In the genomic region with DNA sequence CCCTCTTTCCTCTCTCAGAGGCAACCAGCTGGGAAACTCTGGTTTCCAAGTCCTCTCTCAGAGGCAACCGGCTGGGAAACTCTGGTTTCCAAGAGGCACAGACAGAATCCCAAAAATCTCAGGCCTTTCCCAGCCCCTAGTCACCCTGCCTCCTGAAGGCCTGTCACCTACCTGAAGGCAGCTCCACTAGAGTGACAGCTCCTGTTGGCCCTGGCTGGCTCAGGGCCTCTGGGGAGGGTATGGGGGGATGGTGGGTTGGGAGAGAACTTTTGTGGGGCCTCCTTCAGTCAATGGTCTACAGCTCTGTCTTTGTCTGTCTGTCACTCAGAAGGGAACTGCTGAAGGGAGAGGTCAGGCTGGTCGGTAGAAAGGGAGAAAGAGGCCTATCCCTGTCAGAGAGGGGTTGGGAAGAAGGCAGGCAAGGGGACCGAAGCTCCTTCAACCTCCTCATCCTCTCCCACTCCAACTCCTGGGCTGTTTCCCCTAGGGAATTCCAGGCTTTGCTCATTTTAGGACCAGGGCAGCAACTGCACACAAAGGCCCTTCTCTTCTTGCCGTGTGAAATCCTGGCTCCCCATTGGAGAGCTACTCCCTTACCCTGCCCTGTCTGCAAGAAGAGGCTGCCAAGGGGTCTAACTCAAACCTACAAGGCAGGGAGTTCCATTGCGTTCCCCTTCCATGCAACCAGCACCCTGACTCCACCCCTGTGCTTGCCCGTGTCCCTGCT, we compare ENCODE assay signal across 26 cellular contexts. TPM values are rescaled to one million over a fixed set of nuclear protein-coding genes. Genes with fewer than 3 reads are reported as not detected.
DNase-seq lines count a peak whose midpoint lies in the region; ATAC-seq, FAIRE-seq and TF ChIP-seq lines count a peak whose summit lies in the region.
"Had no signal": no experiment of that assay in that cellular context is flagged by ENCODE, and none has a peak within 500 bp of the region (broad histone marks: within the 10 kb centered on the region; RNA-seq: fewer than 3 reads in every experiment).

No MANE protein-coding gene starts in this region.

- CTCF ChIA-PET in K562 (lab: Yijun Ruan, JAX; ENCODE audit: low intra/inter-chr PET ratio), result no interaction called here

- H3K27me3 ChIP-seq in HUES48 (ENCODE audit: control insufficient read depth, insufficient read depth, low read length) (peaks cover 16% of the 10 kb centered on the region), K562 (ENCODE audit: control insufficient read depth in 2 of 2, insufficient read depth in 2 of 2, low read length in 2 of 2) (no peaks in the 10 kb centered on the region), mesenchymal stem cell (ENCODE audit: control insufficient read depth in 1 of 2, insufficient read depth in 1 of 2, low read length in 2 of 2) (peaks cover 8 to 29% of the 10 kb centered on the region in 2 experiments), smooth muscle cell (ENCODE audit: low read depth) (no peaks in the 10 kb centered on the region), lower lobe of right lung (ENCODE audit: low read depth) (peaks cover 31% of the 10 kb centered on the region)

- no peak for DNase-seq in K562 (ENCODE audit: extremely low read depth in 1 of 4, low spot score in 3 of 4)
- no peak for DNase-seq in mesenchymal stem cell
- no peak for DNase-seq in smooth muscle cell (lab: John Stamatoyannopoulos, UW; ENCODE audit: unreplicated experiment)
- no peak for DNase-seq in stimulated activated CD8-positive, alpha-beta memory T cell treated with anti-CD3 and anti-CD28 coated beads, Interleukin-4, amount 100 ng/mL, for 48 hours
- DNase-seq in lower lobe of right lung, result no peak
- DNase-seq: activated CD4-positive, alpha-beta memory T cell treated with anti-CD3 and anti-CD28 coated beads for 36 hours; activated CD4-positive, CD25-positive, alpha-beta regulatory T cell; activated naive CD8-positive, alpha-beta T cell treated with anti-CD3 and anti-CD28 coated beads, Interleukin-2, amount 10 ng/mL, durations not matched to agents 7 days and 5 days; CD4-positive, CD25-positive, alpha-beta regulatory T cell; cerebellar nuclear complex; effector CD8-positive, alpha-beta T cell; erythroblast; foreskin keratinocyte; left ventricle myocardium inferior; natural killer cell; NCI-H1436 treated with DMSO at 0.1 percent for 48 hours; NCI-H510A treated with DMSO at 0.1 percent for 48 hours; trophoblast cell had no signal

- TF ChIP-seq RAD21 in K562 (CRISPR knock-in tag; conservative IDR thresholded peaks at IDR 0.05 in 1 of 2, IDR thresholded peaks at IDR 0.05 in 1 of 2), result no peak

- H3K14ac ChIP-seq in mesenchymal stem cell (ENCODE audit: low read length in 2 of 2), result no peak overlapping the region

- no TSS peak for BruUV-seq in K562 (replicated peaks; lab: Mats Ljungman, UMichigan)

- H4K91ac ChIP-seq in mesenchymal stem cell (ENCODE audit: low read length), result no peak overlapping the region

- H3K9ac ChIP-seq in HUES48 (ENCODE audit: low read depth, low read length) (no peak overlapping the region), K562 (ENCODE audit: insufficient read depth in 1 of 2, low read depth in 2 of 2, low read length in 2 of 2) (peak overlapping the region in 1 of 2 experiments; percentile 54; a peak in 2 of 4 replicates), mesenchymal stem cell (ENCODE audit: low read length) (no peak overlapping the region), smooth muscle cell (ENCODE audit: low read depth) (no peak overlapping the region)
- H3K9ac ChIP-seq: KMS-11 had no signal

- H4K20me1 ChIP-seq in K562 (replicated peaks; ENCODE audit: control insufficient read depth, insufficient read depth, low read length) (no peaks in the 10 kb centered on the region), smooth muscle cell (ENCODE audit: low read depth) (no peaks in the 10 kb centered on the region)

- no peak overlapping the region for H2AK5ac ChIP-seq in mesenchymal stem cell (ENCODE audit: low read length, severe bottlenecking)

- in situ Hi-C loops in K562 (cut with MboI), result no loop called here

- H3K18ac ChIP-seq in mesenchymal stem cell (ENCODE audit: low read depth in 1 of 2, low read length in 2 of 2), result peak overlapping the region in 1 of 2 experiments; percentile 42

- TF ChIP-seq POLR2A in K562 (conservative IDR thresholded peaks at IDR 0.05), result no peak

- TF ChIP-seq EP300 in K562 (IDR thresholded peaks at IDR 0.05; ENCODE audit: low read length), result no peak

- H3K4me3 ChIP-seq in HUES48 (ENCODE audit: low read depth, low read length) (no peak overlapping the region), K562 (no peak overlapping the region), mesenchymal stem cell (ENCODE audit: insufficient read depth in 1 of 2, low read depth in 1 of 2, low read length in 2 of 2) (no peak overlapping the region), smooth muscle cell (no peak overlapping the region), lower lobe of right lung (no peak overlapping the region)
- H3K4me3 ChIP-seq: hepatocyte, left ventricle myocardium inferior, prostate gland had no signal

- no peak overlapping the region for H3K23ac ChIP-seq in mesenchymal stem cell (ENCODE audit: low read length in 2 of 2)

- H3K4me2 ChIP-seq in K562 (ENCODE audit: insufficient read depth, low read length) (peak overlapping the region; percentile 46; the same call in 1 of the 2 replicates), mesenchymal stem cell (ENCODE audit: low read length, poor library complexity, severe bottlenecking) (no peak overlapping the region), smooth muscle cell (peak overlapping the region; percentile 19)
- H3K4me2 ChIP-seq: hepatocyte, KMS-11 had no signal

- FAIRE-seq in K562 (lab: Jason Lieb, UNC), result no peak
- FAIRE-seq: GM19239 had no signal

- H2BK12ac ChIP-seq in mesenchymal stem cell (ENCODE audit: low read length in 2 of 2), result peak overlapping the region; percentile 18 to 21

- H2BK120ac ChIP-seq in mesenchymal stem cell (ENCODE audit: low read depth, low read length), result peak overlapping the region; percentile 21

- no peaks in the 10 kb centered on the region for H3K9me3 ChIP-seq in HUES48 (ENCODE audit: control insufficient read depth, insufficient read depth, low read length)
- H3K9me3 ChIP-seq in K562 (replicated peaks; ENCODE audit: control insufficient read depth, insufficient read depth, low read depth, low read length), result no peaks in the 10 kb centered on the region; the same call in 1 of the 2 replicates
- no peaks in the 10 kb centered on the region for H3K9me3 ChIP-seq in mesenchymal stem cell (ENCODE audit: control insufficient read depth, low read length)
- H3K9me3 ChIP-seq in smooth muscle cell (replicated peaks; ENCODE audit: low read depth), result no peaks in the 10 kb centered on the region
- H3K9me3 ChIP-seq in lower lobe of right lung, result no peaks in the 10 kb centered on the region
- H3K9me3 ChIP-seq: left ventricle myocardium inferior, prostate gland had no signal

- H3K4me1 ChIP-seq in HUES48 (ENCODE audit: control insufficient read depth, insufficient read depth, low read length) (peaks cover 15% of the 10 kb centered on the region), K562 (replicated peaks in 1 of 2; ENCODE audit: control insufficient read depth in 2 of 2, insufficient read depth in 2 of 2, low read length in 2 of 2) (peaks cover 23 to 25% of the 10 kb centered on the region in 2 experiments), mesenchymal stem cell (ENCODE audit: control insufficient read depth, insufficient read depth, low read depth, low read length) (peaks cover 7% of the 10 kb centered on the region), smooth muscle cell (ENCODE audit: low read depth) (peaks cover 49% of the 10 kb centered on the region), lower lobe of right lung (peaks cover 11% of the 10 kb centered on the region)

- intact Hi-C loops in K562 (cut with micrococcal nuclease) (loop anchor here (1.0 kb wide), 1 partner anchor 173 kb away; the partner anchor contains the start of gene SCRN2), lower lobe of right lung (cut with DNase I) (no loop called here)

- peak overlapping the region; percentile 73 for H2AFZ ChIP-seq in K562 (ENCODE audit: low read depth, low read length)
- H2AFZ ChIP-seq in mesenchymal stem cell (ENCODE audit: low read depth, low read length), result no peak overlapping the region
- H2AFZ ChIP-seq in smooth muscle cell (ENCODE audit: low read depth), result peak overlapping the region; percentile 41
- H2AFZ ChIP-seq: hepatocyte had no signal

- WGBS in K562 (ENCODE audit: insufficient coverage, low coverage, missing lambda C conversion rate), result 21% methylated on average over 4 of the region's 6 CpGs
- 85% methylated on average over 6 of the region's 6 CpGs for WGBS in mesenchymal stem cell
- WGBS in smooth muscle cell (ENCODE audit: low lambda C conversion rate), result 72% methylated on average over 6 of the region's 6 CpGs

- peak overlapping the region; percentile 12 for H4K8ac ChIP-seq in mesenchymal stem cell (ENCODE audit: low read length)

- TF ChIP-seq CTCF in K562 (IDR thresholded peaks at IDR 0.05 in 2 of 3, conservative IDR thresholded peaks at IDR 0.05 in 1 of 3; ENCODE audit: insufficient read depth in 2 of 3, low read depth in 1 of 3, low read length in 3 of 3), result no peak
- no peak for TF ChIP-seq CTCF in smooth muscle cell (IDR thresholded peaks at IDR 0.05; ENCODE audit: borderline replicate concordance, insufficient read depth, poor library complexity, severe bottlenecking)
- TF ChIP-seq CTCF in lower lobe of right lung (IDR thresholded peaks at IDR 0.05), result no peak

- H2BK5ac ChIP-seq in mesenchymal stem cell (ENCODE audit: low read depth, low read length, poor library complexity, severe bottlenecking), result no peak overlapping the region

- peak overlapping the region; percentile 16 for H3K27ac ChIP-seq in HUES48 (ENCODE audit: low read depth, low read length)
- no peak overlapping the region for H3K27ac ChIP-seq in K562 (ENCODE audit: extremely low read depth, low read depth, low read length)
- H3K27ac ChIP-seq in mesenchymal stem cell (ENCODE audit: low read length, poor library complexity, severe bottlenecking), result no peak overlapping the region
- H3K27ac ChIP-seq in smooth muscle cell (ENCODE audit: low read depth), result peak overlapping the region; percentile 67
- no peak overlapping the region for H3K27ac ChIP-seq in lower lobe of right lung
- H3K27ac ChIP-seq: foreskin keratinocyte, hepatocyte, KMS-11, left ventricle myocardium inferior, prostate gland, RWPE1 had no signal

- POLR2A ChIA-PET in K562 (lab: Yijun Ruan, JAX), result interaction anchor here (0.7 to 1.6 kb wide), 4 partner anchors 15 to 119 kb away, joined by 3 read pairs; partner anchors contain the start of gene SP2

- ATAC-seq in K562 (no peak), HG02763 (IDR thresholded peaks at IDR 0.05; ENCODE audit: unreplicated experiment) (no peak), HG02571 (IDR thresholded peaks at IDR 0.05; ENCODE audit: unreplicated experiment) (no peak), lower lobe of right lung (no peak)
- ATAC-seq: foreskin keratinocyte, natural killer cell had no signal

- H3F3A ChIP-seq in smooth muscle cell (ENCODE audit: low read depth), result peaks cover 14% of the 10 kb centered on the region

- H3K79me2 ChIP-seq in K562 (ENCODE audit: control insufficient read depth, insufficient read depth, low read length) (no peaks in the 10 kb centered on the region), smooth muscle cell (ENCODE audit: low read depth) (no peaks in the 10 kb centered on the region)
- H3K79me2 ChIP-seq: hepatocyte had no signal

- no peaks in the 10 kb centered on the region for H3K9me1 ChIP-seq in K562 (ENCODE audit: control insufficient read depth, insufficient read depth, low read length)

- peak overlapping the region in 1 of 2 experiments; percentile 11 for H3K4ac ChIP-seq in mesenchymal stem cell (ENCODE audit: low read depth in 1 of 2, low read length in 2 of 2)

- no peak overlapping the region for H2BK15ac ChIP-seq in mesenchymal stem cell (ENCODE audit: low read depth, poor library complexity, severe bottlenecking)

- H3K36me3 ChIP-seq in HUES48 (ENCODE audit: control insufficient read depth, insufficient read depth, low read length) (no peaks in the 10 kb centered on the region), K562 (ENCODE audit: control insufficient read depth, insufficient read depth, low read length) (no peaks in the 10 kb centered on the region), mesenchymal stem cell (ENCODE audit: control insufficient read depth in 1 of 2, insufficient read depth in 2 of 2, low read depth in 1 of 2, low read length in 2 of 2) (no peaks in the 10 kb centered on the region), smooth muscle cell (ENCODE audit: low read depth) (no peaks in the 10 kb centered on the region), lower lobe of right lung (no peaks in the 10 kb centered on the region)
- H3K36me3 ChIP-seq: left ventricle myocardium inferior, prostate gland had no signal

- H3K79me1 ChIP-seq in mesenchymal stem cell (replicated peaks; ENCODE audit: low read length, poor library complexity, severe bottlenecking), result no peaks in the 10 kb centered on the region

RNA-seq across cellular contexts. Expression of gene COPZ2, which starts 23.6 kb away (rescaled TPM):
- 0.46 TPM in 1 of 2 replicates, not detected in the other for total RNA-seq in K562 (2011; cell fraction: chromatin; rRNA removed; ENCODE audit: low replicate concordance)
- 0.66 TPM in 1 of 2 replicates, not detected in the other for total RNA-seq in K562 (2011; cell fraction: nucleolus; rRNA removed)
- total RNA-seq in K562 (2011; cell fraction: nucleoplasm; rRNA removed), result 0.73 and 0.92 TPM in 2 replicates
- total RNA-seq in K562 (2014; rRNA removed), result not detected in 2 replicates
- not detected in 2 replicates for total RNA-seq in K562 (2014; rRNA removed; fragmentation: Illumina TruSeq; extraction: Trizol)
- total RNA-seq in K562 (2015; rRNA removed; fragmentation: Illumina TruSeq; extraction: Trizol), result not detected in 2 replicates
- total RNA-seq in K562 (2021), result 0.49 TPM in 1 of 2 replicates, not detected in the other
- 0.14 and 0.22 TPM in 2 replicates for polyA plus RNA-seq in K562 (2011; rRNA removed)
- 0.13 TPM in 1 of 2 replicates, not detected in the other for polyA plus RNA-seq in K562 (2011; cell fraction: cytosol; rRNA removed)
- 0.52 and 1.4 TPM in 2 replicates for polyA plus RNA-seq in K562 (2011; cell fraction: nucleus; rRNA removed)
- 0.78 TPM in 1 of 2 replicates, not detected in the other for polyA plus RNA-seq in K562 (2012)
- polyA plus RNA-seq in K562 (2014; fragmentation: Illumina TruSeq; extraction: Trizol), result 0.21 TPM in 1 of 2 replicates, not detected in the other
- polyA plus RNA-seq in K562 (2014; fragmentation: Nextera tagmentation; extraction: Ambion mirVana), result not detected
- polyA plus RNA-seq in K562 (2014; rRNA removed), result not detected in 2 replicates
- not detected in 2 replicates for polyA minus RNA-seq in K562 (2011; rRNA and poly(A)+ RNA removed)
- polyA minus RNA-seq in K562 (2011; cell fraction: cytosol; rRNA and poly(A)+ RNA removed), result not detected in 2 replicates
- polyA minus RNA-seq in K562 (2011; cell fraction: nucleus; rRNA and poly(A)+ RNA removed), result not detected in 2 replicates
- 148 TPM for polyA plus RNA-seq in mesenchymal stem cell (2013, experiment 1 of 2)
- 153 TPM for polyA plus RNA-seq in mesenchymal stem cell (2013, experiment 2 of 2)
- 70.6 and 91.8 TPM in 2 replicates for total RNA-seq in smooth muscle cell
- polyA plus RNA-seq in smooth muscle cell, result 193 and 257 TPM in 2 replicates
- total RNA-seq in lower lobe of right lung, result 22.9 TPM

RNA-seq across cellular contexts. Expression of gene NFE2L1, which starts 34.1 kb away (rescaled TPM):
- 97.0 and 141 TPM in 2 replicates for total RNA-seq in K562 (2011; cell fraction: chromatin; rRNA removed; ENCODE audit: low replicate concordance)
- total RNA-seq in K562 (2011; cell fraction: nucleolus; rRNA removed), result 104 and 118 TPM in 2 replicates
- 88.2 and 97.7 TPM in 2 replicates for total RNA-seq in K562 (2011; cell fraction: nucleoplasm; rRNA removed)
- total RNA-seq in K562 (2014; rRNA removed), result 18.6 and 22.0 TPM in 2 replicates
- 38.7 and 57.0 TPM in 2 replicates for total RNA-seq in K562 (2014; rRNA removed; fragmentation: Illumina TruSeq; extraction: Trizol)
- total RNA-seq in K562 (2015; rRNA removed; fragmentation: Illumina TruSeq; extraction: Trizol), result 39.7 and 40.5 TPM in 2 replicates
- total RNA-seq in K562 (2021), result 61.4 and 67.7 TPM in 2 replicates
- 57.2 and 59.8 TPM in 2 replicates for polyA plus RNA-seq in K562 (2011; rRNA removed)
- 41.0 and 52.4 TPM in 2 replicates for polyA plus RNA-seq in K562 (2011; cell fraction: cytosol; rRNA removed)
- 34.1 and 41.0 TPM in 2 replicates for polyA plus RNA-seq in K562 (2011; cell fraction: nucleus; rRNA removed)
- polyA plus RNA-seq in K562 (2012), result 109 and 147 TPM in 2 replicates
- polyA plus RNA-seq in K562 (2014; fragmentation: Illumina TruSeq; extraction: Trizol), result 68.1 and 68.6 TPM in 2 replicates
- 1 to 10 TPM; 2.0 to 2.8 TPM for polyA plus RNA-seq in K562 (2014; fragmentation: Nextera tagmentation; extraction: Ambion mirVana)
- polyA plus RNA-seq in K562 (2014; rRNA removed), result 40.7 and 41.4 TPM in 2 replicates
- 79.5 and 101 TPM in 2 replicates for polyA minus RNA-seq in K562 (2011; rRNA and poly(A)+ RNA removed)
- 31.0 and 35.6 TPM in 2 replicates for polyA minus RNA-seq in K562 (2011; cell fraction: cytosol; rRNA and poly(A)+ RNA removed)
- 12.5 and 16.4 TPM in 2 replicates for polyA minus RNA-seq in K562 (2011; cell fraction: nucleus; rRNA and poly(A)+ RNA removed)
- 172 TPM for polyA plus RNA-seq in mesenchymal stem cell (2013, experiment 1 of 2)
- 169 TPM for polyA plus RNA-seq in mesenchymal stem cell (2013, experiment 2 of 2)
- 101 and 103 TPM in 2 replicates for total RNA-seq in smooth muscle cell
- 61.0 and 67.6 TPM in 2 replicates for polyA plus RNA-seq in smooth muscle cell
- 162 TPM for total RNA-seq in lower lobe of right lung

RNA-seq across cellular contexts. Expression of gene CDK5RAP3, which starts 43.1 kb away (rescaled TPM):
- 452 and 764 TPM in 2 replicates for total RNA-seq in K562 (2011; cell fraction: chromatin; rRNA removed; ENCODE audit: low replicate concordance)
- total RNA-seq in K562 (2011; cell fraction: nucleolus; rRNA removed), result 478 and 540 TPM in 2 replicates
- 403 and 415 TPM in 2 replicates for total RNA-seq in K562 (2011; cell fraction: nucleoplasm; rRNA removed)
- total RNA-seq in K562 (2014; rRNA removed) (85.0 and 91.5 TPM in 2 replicates), K562 (2014; rRNA removed; fragmentation: Illumina TruSeq; extraction: Trizol) (70.8 and 71.7 TPM in 2 replicates), K562 (2015; rRNA removed; fragmentation: Illumina TruSeq; extraction: Trizol) (67.0 and 73.7 TPM in 2 replicates), K562 (2021) (113 and 131 TPM in 2 replicates), smooth muscle cell (79.6 and 85.6 TPM in 2 replicates), lower lobe of right lung (161 TPM)
- polyA plus RNA-seq in K562 (2011; rRNA removed) (132 and 208 TPM in 2 replicates), K562 (2014; fragmentation: Illumina TruSeq; extraction: Trizol) (96.7 and 100 TPM in 2 replicates), K562 (2014; fragmentation: Nextera tagmentation; extraction: Ambion mirVana) (10 to 100 TPM; 44.2 to 73.0 TPM), K562 (2014; rRNA removed) (152 and 202 TPM in 2 replicates), smooth muscle cell (119 and 121 TPM in 2 replicates)
- polyA plus RNA-seq in K562 (2011; cell fraction: cytosol; rRNA removed), result 78.0 and 96.3 TPM in 2 replicates
- polyA plus RNA-seq in K562 (2011; cell fraction: nucleus; rRNA removed), result 1,392 and 1,556 TPM in 2 replicates
- polyA plus RNA-seq in K562 (2012), result 134 and 270 TPM in 2 replicates
- 81.6 and 111 TPM in 2 replicates for polyA minus RNA-seq in K562 (2011; rRNA and poly(A)+ RNA removed)
- polyA minus RNA-seq in K562 (2011; cell fraction: cytosol; rRNA and poly(A)+ RNA removed), result 35.1 and 37.0 TPM in 2 replicates
- polyA minus RNA-seq in K562 (2011; cell fraction: nucleus; rRNA and poly(A)+ RNA removed), result 206 and 291 TPM in 2 replicates
- polyA plus RNA-seq in mesenchymal stem cell (2013, experiment 1 of 2), result 75.6 TPM
- 69.9 TPM for polyA plus RNA-seq in mesenchymal stem cell (2013, experiment 2 of 2)

RNA-seq across cellular contexts. Expression of gene PRR15L, which starts 56.4 kb away (rescaled TPM):
- total RNA-seq in K562 (2011; cell fraction: chromatin; rRNA removed; ENCODE audit: low replicate concordance), result not detected in 2 replicates
- not detected in 2 replicates for total RNA-seq in K562 (2011; cell fraction: nucleolus; rRNA removed)
- total RNA-seq in K562 (2011; cell fraction: nucleoplasm; rRNA removed), result not detected in 2 replicates
- not detected in 2 replicates for total RNA-seq in K562 (2014; rRNA removed)
- not detected in 2 replicates for total RNA-seq in K562 (2014; rRNA removed; fragmentation: Illumina TruSeq; extraction: Trizol)
- total RNA-seq in K562 (2015; rRNA removed; fragmentation: Illumina TruSeq; extraction: Trizol), result not detected in 2 replicates
- total RNA-seq in K562 (2021), result 0.16 TPM in 1 of 2 replicates, not detected in the other
- not detected in 2 replicates for polyA plus RNA-seq in K562 (2011; rRNA removed)
- polyA plus RNA-seq in K562 (2011; cell fraction: cytosol; rRNA removed), result not detected in 2 replicates
- not detected in 2 replicates for polyA plus RNA-seq in K562 (2011; cell fraction: nucleus; rRNA removed)
- polyA plus RNA-seq in K562 (2012), result 0.16 and 0.17 TPM in 2 replicates
- not detected in 2 replicates for polyA plus RNA-seq in K562 (2014; fragmentation: Illumina TruSeq; extraction: Trizol)
- polyA plus RNA-seq in K562 (2014; fragmentation: Nextera tagmentation; extraction: Ambion mirVana), result under 1 TPM in 1 of 2 experiments, not detected in 1; 0.03 TPM
- not detected in 2 replicates for polyA plus RNA-seq in K562 (2014; rRNA removed)
- polyA minus RNA-seq in K562 (2011; rRNA and poly(A)+ RNA removed), result not detected in 2 replicates
- not detected in 2 replicates for polyA minus RNA-seq in K562 (2011; cell fraction: cytosol; rRNA and poly(A)+ RNA removed)
- polyA minus RNA-seq in K562 (2011; cell fraction: nucleus; rRNA and poly(A)+ RNA removed), result not detected in 2 replicates
- polyA plus RNA-seq in mesenchymal stem cell (2013, experiment 1 of 2), result not detected
- not detected for polyA plus RNA-seq in mesenchymal stem cell (2013, experiment 2 of 2)
- not detected in 2 replicates for total RNA-seq in smooth muscle cell
- 0.15 TPM in 1 of 2 replicates, not detected in the other for polyA plus RNA-seq in smooth muscle cell
- 48.1 TPM for total RNA-seq in lower lobe of right lung
- total RNA-seq: activated CD4-positive, alpha-beta memory T cell treated with anti-CD3 and anti-CD28 coated beads for 36 hours; activated naive CD8-positive, alpha-beta T cell treated with anti-CD3 and anti-CD28 coated beads, Interleukin-2, amount 10 ng/mL, durations not matched to agents 7 days and 5 days; CD4-positive, CD25-positive, alpha-beta regulatory T cell; foreskin keratinocyte; natural killer cell had no signal
- polyA plus RNA-seq: foreskin keratinocyte had no signal

Comparison
In these comparisons a context has a peak if more than half of its experiments do, and no peak if none do; other contexts are left out.
1. H3K27ac ChIP-seq: peak in HUES48 (single experiment) and smooth muscle cell (single experiment); none in K562 (single experiment), mesenchymal stem cell (single experiment) and lower lobe of right lung (single experiment).
2. RNA of gene COPZ2, which starts 23.6 kb away (total RNA-seq): 70.6 to 91.8 TPM in smooth muscle cell and 22.9 TPM in lower lobe of right lung (single experiment); 0.46 to 0.92 TPM in K562; every median in the first group is over 10 times any median in the second.